In the genomic region with DNA sequence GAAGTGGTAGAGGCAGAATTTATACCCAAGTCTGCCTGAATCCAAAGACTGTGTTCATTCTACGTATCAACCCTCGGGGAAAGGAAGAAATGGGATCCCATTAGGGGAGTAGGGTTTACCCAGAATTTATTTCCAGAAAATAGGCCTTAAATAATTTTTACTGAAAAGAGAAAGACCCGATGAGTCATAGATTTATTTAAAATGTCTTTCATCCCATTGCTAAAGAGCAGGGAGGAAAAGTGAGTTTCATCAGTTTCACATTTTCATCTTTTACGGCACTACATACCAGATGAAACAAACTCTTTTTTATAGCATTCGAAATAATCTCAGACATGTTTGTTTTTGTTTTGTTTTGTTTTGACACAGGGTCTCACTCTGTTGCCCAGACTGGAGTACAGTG, we compare ENCODE assay signal across 27 cellular contexts. TPM values are rescaled to one million over a fixed set of nuclear protein-coding genes. Genes with fewer than 3 reads are reported as not detected.
"Had no signal": no experiment of that assay in that cellular context is flagged by ENCODE, and none has a peak within 500 bp of the region (broad histone marks: within the 10 kb centered on the region; RNA-seq: fewer than 3 reads in every experiment).

No MANE protein-coding gene starts in this region.

- DNase-seq: activated CD4-positive, alpha-beta T cell treated with anti-CD3 and anti-CD28 coated beads for 4 hours; activated CD4-positive, alpha-beta T cell treated with anti-CD3 and anti-CD28 coated beads, Interleukin-2, amount 50 U/mL, for 48 hours; activated CD4-positive, CD25-positive, alpha-beta regulatory T cell; activated effector memory CD4-positive, alpha-beta T cell treated with anti-CD3 and anti-CD28 coated beads, Interleukin-2, amount 50 U/mL, for 16 hours; activated naive CD4-positive, alpha-beta T cell treated with anti-CD3 and anti-CD28 coated beads, Interleukin-2, amount 50 U/mL, for 16 hours; activated naive CD8-positive, alpha-beta T cell treated with anti-CD3 and anti-CD28 coated beads, Interleukin-2, amount 50 U/mL, for 24 hours; activated T-cell treated with anti-CD3 and anti-CD28 coated beads, Interleukin-2, amount 50 U/mL, for 72 hours; cerebellar nuclear complex; cortex of kidney; foreskin keratinocyte; immature natural killer cell; occipital lobe; small intestine; stimulated activated CD4-positive, alpha-beta T cell treated with anti-CD3 and anti-CD28 coated beads, Interleukin-2, amount 100 ng/mL, for 24 hours; stimulated activated naive CD8-positive, alpha-beta T cell treated with anti-CD3 and anti-CD28 coated beads, Interleukin-15, amount 100 ng/mL, for 72 hours had no signal

- H3K27me3 ChIP-seq: hepatocyte, tibial nerve had no signal

- H3K4me3 Mint-ChIP-seq: activated naive CD8-positive, alpha-beta T cell treated with anti-CD3 and anti-CD28 coated beads, Interleukin-2, amount 50 U/mL, for 24 hours; activated T-cell treated with anti-CD3 and anti-CD28 coated beads, Interleukin-2, amount 50 U/mL, for 72 hours; immature natural killer cell; naive B cell; neural crest cell; stimulated activated effector memory CD8-positive, alpha-beta T cell treated with anti-CD3 and anti-CD28 coated beads, Interleukin-12 subunit alpha, Interleukin-12 subunit beta, amount 100 ng/mL, for 72 hours; stimulated activated naive CD8-positive, alpha-beta T cell treated with anti-CD3 and anti-CD28 coated beads, Interleukin-15, amount 100 ng/mL, for 72 hours; T-helper 1 cell treated with Interleukin-12 subunit alpha and Interleukin-12 subunit beta and Interleukin-4 antibody, amounts not matched to agents 30 μg/mL and 1 μg/mL, for 36 hours had no signal

- H3K36me3 Mint-ChIP-seq: immature natural killer cell, naive B cell had no signal

- H3K4me3 ChIP-seq: hepatocyte, tibial nerve had no signal

- H3K27ac ChIP-seq: foreskin keratinocyte, hepatocyte, tibial nerve had no signal

- H3K9me3 Mint-ChIP-seq: immature natural killer cell; naive B cell; neural crest cell; stimulated activated effector memory CD8-positive, alpha-beta T cell treated with anti-CD3 and anti-CD28 coated beads, Interleukin-12 subunit alpha, Interleukin-12 subunit beta, amount 100 ng/mL, for 72 hours; stimulated activated naive CD8-positive, alpha-beta T cell treated with anti-CD3 and anti-CD28 coated beads, Interleukin-15, amount 100 ng/mL, for 72 hours; T-helper 1 cell treated with Interleukin-12 subunit alpha and Interleukin-12 subunit beta and Interleukin-4 antibody, amounts not matched to agents 30 μg/mL and 1 μg/mL, for 36 hours had no signal

- H3K9me3 ChIP-seq: tibial nerve had no signal

- H3K36me3 ChIP-seq: tibial nerve had no signal

- ATAC-seq: activated naive CD8-positive, alpha-beta T cell treated with anti-CD3 and anti-CD28 coated beads, Interleukin-2, amount 50 U/mL, for 24 hours; activated T-cell treated with anti-CD3 and anti-CD28 coated beads, Interleukin-2, amount 50 U/mL, for 72 hours; foreskin keratinocyte; left lobe of liver; sciatic nerve; stimulated activated effector memory CD8-positive, alpha-beta T cell treated with anti-CD3 and anti-CD28 coated beads, Interleukin-12 subunit alpha, Interleukin-12 subunit beta, amount 100 ng/mL, for 72 hours; stimulated activated naive CD8-positive, alpha-beta T cell treated with anti-CD3 and anti-CD28 coated beads, Interleukin-15, amount 100 ng/mL, for 72 hours had no signal

- H3K27ac Mint-ChIP-seq: activated naive CD8-positive, alpha-beta T cell treated with anti-CD3 and anti-CD28 coated beads, Interleukin-2, amount 50 U/mL, for 24 hours; activated T-cell treated with anti-CD3 and anti-CD28 coated beads, Interleukin-2, amount 50 U/mL, for 72 hours; immature natural killer cell; stimulated activated effector memory CD8-positive, alpha-beta T cell treated with anti-CD3 and anti-CD28 coated beads, Interleukin-12 subunit alpha, Interleukin-12 subunit beta, amount 100 ng/mL, for 72 hours; stimulated activated naive CD8-positive, alpha-beta T cell treated with anti-CD3 and anti-CD28 coated beads, Interleukin-15, amount 100 ng/mL, for 72 hours; T-helper 1 cell treated with Interleukin-12 subunit alpha and Interleukin-12 subunit beta and Interleukin-4 antibody, amounts not matched to agents 30 μg/mL and 1 μg/mL, for 36 hours had no signal

- H3K27me3 Mint-ChIP-seq: naive B cell had no signal

RNA-seq across cellular contexts. Expression of a gene that starts 31.3 kb away (rescaled TPM):
- total RNA-seq: activated CD8-positive, alpha-beta memory T cell treated with anti-CD3 and anti-CD28 coated beads for 36 hours; epithelial cell of proximal tubule; foreskin keratinocyte; kidney epithelial cell; lung microvascular endothelial cell had no signal
